ENCODE assay signal across 28 cellular contexts in genomic region chr13:103634066-103634465, GRCh38.
"Had no signal": no experiment of that assay in that cellular context is flagged by ENCODE, and none has a peak within 500 bp of the region (broad histone marks: within the 10 kb centered on the region; RNA-seq: fewer than 3 reads in every experiment).

No MANE protein-coding gene starts in this region.

- H3K4me1 ChIP-seq: pancreas, prostate gland, suprapubic skin, testis, tibial artery, transverse colon, upper lobe of right lung, uterus had no signal

- ATAC-seq: naive thymus-derived CD4-positive, alpha-beta T cell; natural killer cell; pancreas; right cardiac atrium; right lobe of liver; stimulated activated memory B cell treated with anti-CD40 and anti-IgM and Interleukin-4, amounts not matched to agents 10 μg/mL and 1 μg/mL and 100 μg/mL, for 72 hours; stimulated activated naive CD8-positive, alpha-beta T cell treated with anti-CD3 and anti-CD28 coated beads, Interleukin-15, amount 100 ng/mL, for 72 hours; stimulated activated naive CD8-positive, alpha-beta T cell treated with anti-CD3 and anti-CD28 coated beads, Interleukin-15, Interleukin-2, amounts not matched to agents 100 U/mL and 50 U/mL, for 24 hours; upper lobe of right lung had no signal

- H3K4me1 Mint-ChIP-seq: naive thymus-derived CD4-positive, alpha-beta T cell; natural killer cell; stimulated activated memory B cell treated with anti-CD40 and anti-IgM and Interleukin-4, amounts not matched to agents 10 μg/mL and 1 μg/mL and 100 μg/mL, for 72 hours; stimulated activated naive CD8-positive, alpha-beta T cell treated with anti-CD3 and anti-CD28 coated beads, Interleukin-15, amount 100 ng/mL, for 72 hours had no signal

- H3K27me3 Mint-ChIP-seq: naive thymus-derived CD4-positive, alpha-beta T cell; stimulated activated memory B cell treated with anti-CD40 and anti-IgM and Interleukin-4, amounts not matched to agents 10 μg/mL and 1 μg/mL and 100 μg/mL, for 72 hours; stimulated activated naive CD8-positive, alpha-beta T cell treated with anti-CD3 and anti-CD28 coated beads, Interleukin-15, amount 100 ng/mL, for 72 hours; type B pancreatic cell had no signal

- H3K27ac Mint-ChIP-seq: naive thymus-derived CD4-positive, alpha-beta T cell; natural killer cell; nephron; stimulated activated memory B cell treated with anti-CD40 and anti-IgM and Interleukin-4, amounts not matched to agents 10 μg/mL and 1 μg/mL and 100 μg/mL, for 72 hours; stimulated activated naive CD8-positive, alpha-beta T cell treated with anti-CD3 and anti-CD28 coated beads, Interleukin-15, amount 100 ng/mL, for 72 hours; type B pancreatic cell had no signal

- H3K27me3 ChIP-seq: neutrophil, pancreas, right lobe of liver, sigmoid colon, suprapubic skin, testis, tibial artery, transverse colon, upper lobe of right lung, uterus had no signal

- H3K36me3 ChIP-seq: neutrophil, pancreas, prostate gland, right lobe of liver, sigmoid colon, suprapubic skin, tibial artery, transverse colon, upper lobe of right lung, uterus had no signal

- DNase-seq: naive thymus-derived CD4-positive, alpha-beta T cell; natural killer cell; nucleus accumbens; pancreas; right cardiac atrium; right lobe of liver; sigmoid colon; small intestine; stimulated activated CD4-positive, alpha-beta T cell treated with anti-CD3 and anti-CD28 coated beads, Interleukin-15, amount 100 ng/mL, for 24 hours; stimulated activated CD4-positive, alpha-beta T cell treated with anti-CD3 and anti-CD28 coated beads, Interleukin-2, amount 100 ng/mL, for 24 hours; stimulated activated CD4-positive, alpha-beta T cell treated with anti-CD3 and anti-CD28 coated beads, Interleukin-4, amount 100 ng/mL, for 1 hour; stimulated activated CD4-positive, alpha-beta T cell treated with anti-CD3 and anti-CD28 coated beads, Interleukin-4, amount 100 ng/mL, for 4 hours; stimulated activated CD8-positive, alpha-beta memory T cell treated with anti-CD3 and anti-CD28 coated beads, Interleukin-4, amount 100 ng/mL, for 48 hours; stimulated activated naive CD4-positive, alpha-beta T cell; stimulated activated naive CD8-positive, alpha-beta T cell treated with anti-CD3 and anti-CD28 coated beads, Interleukin-15, amount 100 ng/mL, for 72 hours; stimulated activated naive CD8-positive, alpha-beta T cell treated with anti-CD3 and anti-CD28 coated beads, Interleukin-15, Interleukin-2, amounts not matched to agents 100 U/mL and 50 U/mL, for 24 hours; substantia nigra; testis; tibial artery; transverse colon; upper lobe of right lung; uterus had no signal

- H3K9me3 ChIP-seq: neutrophil, pancreas, prostate gland, right lobe of liver, sigmoid colon, suprapubic skin, testis, tibial artery, transverse colon, upper lobe of right lung, uterus had no signal

- H3K9me3 Mint-ChIP-seq: nephron, type B pancreatic cell had no signal

- H3K4me3 ChIP-seq: pancreas, prostate gland, right lobe of liver, sigmoid colon, suprapubic skin, testis, tibial artery, transverse colon, upper lobe of right lung, uterus had no signal

- H3K4me3 Mint-ChIP-seq: naive thymus-derived CD4-positive, alpha-beta T cell; natural killer cell; nephron; stimulated activated memory B cell treated with anti-CD40 and anti-IgM and Interleukin-4, amounts not matched to agents 10 μg/mL and 1 μg/mL and 100 μg/mL, for 72 hours; stimulated activated naive CD8-positive, alpha-beta T cell treated with anti-CD3 and anti-CD28 coated beads, Interleukin-15, amount 100 ng/mL, for 72 hours; type B pancreatic cell had no signal

- H3K36me3 Mint-ChIP-seq: naive thymus-derived CD4-positive, alpha-beta T cell; natural killer cell; stimulated activated memory B cell treated with anti-CD40 and anti-IgM and Interleukin-4, amounts not matched to agents 10 μg/mL and 1 μg/mL and 100 μg/mL, for 72 hours; type B pancreatic cell had no signal

- H3K27ac ChIP-seq: neutrophil, pancreas, prostate gland, right lobe of liver, sigmoid colon, suprapubic skin, testis, tibial artery, transverse colon, upper lobe of right lung, uterus had no signal
